Comparison of ENCODE assay signal across 21 cellular contexts in the genomic region with DNA sequence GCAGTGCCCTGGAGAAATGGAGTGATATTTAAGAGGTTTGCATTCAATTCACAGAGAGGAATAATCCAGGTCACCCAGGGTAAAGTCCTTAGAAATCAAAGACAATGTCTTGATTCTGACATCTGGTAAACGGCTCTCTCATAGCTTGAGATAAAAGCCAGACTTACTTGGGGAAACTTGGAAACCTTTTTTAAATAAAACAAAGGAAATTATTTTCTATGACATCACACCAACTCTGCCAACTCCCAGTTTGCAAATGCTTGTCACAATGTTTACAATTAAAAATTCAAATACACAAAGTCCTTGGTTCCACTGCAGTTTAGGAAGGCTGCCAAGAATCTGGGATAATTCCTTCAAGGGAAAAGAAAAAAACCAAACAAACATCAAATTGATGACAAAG.
DNase-seq lines count a peak whose midpoint lies in the region; ATAC-seq and TF ChIP-seq lines count a peak whose summit lies in the region.
"Had no signal": no experiment of that assay in that cellular context is flagged by ENCODE, and none has a peak within 500 bp of the region (broad histone marks: within the 10 kb centered on the region; RNA-seq: fewer than 3 reads in every experiment).

No MANE protein-coding gene starts in this region.

- no peak overlapping the region for H2AK5ac ChIP-seq in H9 (ENCODE audit: insufficient read length, low read length)

- H2BK20ac ChIP-seq in H9 (ENCODE audit: low read depth, low read length, poor library complexity, severe bottlenecking): no peak overlapping the region

- no peak overlapping the region for H2BK120ac ChIP-seq in H9 (ENCODE audit: low read depth, low read length, poor library complexity, severe bottlenecking)

- H3K9me3 Mint-ChIP-seq in brain: no peaks in the 10 kb centered on the region
- H3K9me3 Mint-ChIP-seq in activated CD4-positive, alpha-beta memory T cell treated with anti-CD3 and anti-CD28 coated beads, Interleukin-2, amount 10 ng/mL, durations not matched to agents 7 days and 5 days: no peaks in the 10 kb centered on the region
- no peaks in the 10 kb centered on the region for H3K9me3 Mint-ChIP-seq in H9
- H3K9me3 Mint-ChIP-seq: activated T-helper 17 cell treated with anti-CD3 and anti-CD28 coated beads, Interleukin-2, amount 50 U/mL, for 72 hours; mesothelial cell of epicardium; T-cell had no signal

- no peak overlapping the region for H3K14ac ChIP-seq in H9 (ENCODE audit: insufficient read depth, low read length)

- CTCF ChIA-PET in activated CD4-positive, alpha-beta memory T cell treated with anti-CD3 and anti-CD28 coated beads, Interleukin-2, amount 10 ng/mL, durations not matched to agents 7 days and 5 days (lab: Charles Lee): no interaction called here

- H3K4me2 ChIP-seq in H9 (ENCODE audit: insufficient read depth, insufficient read length, low read length): no peak overlapping the region

- H3K4me1 ChIP-seq in H9 (ENCODE audit: insufficient read depth, low read length): no peaks in the 10 kb centered on the region
- H3K4me1 ChIP-seq: adrenal gland, Peyer's patch, testis had no signal

- H4K91ac ChIP-seq in H9 (ENCODE audit: insufficient read length, low read depth, low read length): no peak overlapping the region

- no peak overlapping the region for H2AFZ ChIP-seq in H9 (ENCODE audit: low read length)

- no peak overlapping the region for H2BK15ac ChIP-seq in H9 (ENCODE audit: low read depth, low read length)

- H3K4me1 Mint-ChIP-seq in brain (peaks cover 33% of the 10 kb centered on the region), H9 (no peaks in the 10 kb centered on the region)
- H3K4me1 Mint-ChIP-seq in activated CD4-positive, alpha-beta memory T cell treated with anti-CD3 and anti-CD28 coated beads, Interleukin-2, amount 10 ng/mL, durations not matched to agents 7 days and 5 days: no peaks in the 10 kb centered on the region
- H3K4me1 Mint-ChIP-seq: activated T-helper 17 cell treated with anti-CD3 and anti-CD28 coated beads, Interleukin-2, amount 50 U/mL, for 72 hours; T-cell had no signal

- H3K4ac ChIP-seq in H9 (ENCODE audit: low read depth, low read length): no peak overlapping the region

- H3K79me2 ChIP-seq in H9 (ENCODE audit: insufficient read depth, low read length): no peaks in the 10 kb centered on the region

- H4K8ac ChIP-seq in H9 (replicated peaks; ENCODE audit: insufficient read length, low read depth, low read length): no peak overlapping the region

- no peaks in the 10 kb centered on the region for H3K27me3 ChIP-seq in H9 (ENCODE audit: insufficient read depth, low read length)
- H3K27me3 ChIP-seq: adrenal gland, neutrophil, Peyer's patch, testis had no signal

- DNase-seq in AG10803 (ENCODE audit: low read depth) (peak; percentile 24), LNCaP clone FGC (ENCODE audit: low read depth) (peak; percentile 59), left kidney (ENCODE audit: low read depth, low spot score) (peak; percentile 9), H9 (no peak), KBM-7 (no peak)
- no peak for DNase-seq in activated CD4-positive, alpha-beta memory T cell treated with anti-CD3 and anti-CD28 coated beads, Interleukin-2, amount 10 ng/mL, durations not matched to agents 7 days and 5 days
- DNase-seq: adrenal gland; Calu3; kidney; NCI-H69; Peyer's patch; stimulated activated CD4-positive, alpha-beta T cell treated with anti-CD3 and anti-CD28 coated beads, Interleukin-4, amount 100 ng/mL, for 1 hour; stimulated activated CD8-positive, alpha-beta memory T cell treated with anti-CD3 and anti-CD28 coated beads, Interleukin-4, amount 100 ng/mL, for 48 hours; T-cell; testis had no signal

- H3K23ac ChIP-seq in H9 (ENCODE audit: insufficient read length, low read depth, low read length): no peak overlapping the region

- no peak overlapping the region for H3K56ac ChIP-seq in H9 (ENCODE audit: insufficient read length, low read depth, low read length)

- no peak overlapping the region for H2BK5ac ChIP-seq in H9 (ENCODE audit: insufficient read length, low read length)

- H3K23me2 ChIP-seq in H9 (ENCODE audit: insufficient read length, low read depth, low read length, poor library complexity, severe bottlenecking): no peaks in the 10 kb centered on the region

- no peak overlapping the region for H3T11ph ChIP-seq in H9 (ENCODE audit: low read length)

- no peak overlapping the region for H4K5ac ChIP-seq in H9 (ENCODE audit: insufficient read length, low read depth, low read length)

- H2BK12ac ChIP-seq in H9 (ENCODE audit: insufficient read length, low read depth, low read length): no peak overlapping the region

- no peaks in the 10 kb centered on the region for H3K79me1 ChIP-seq in H9 (ENCODE audit: insufficient read depth, low read depth, low read length, poor library complexity, severe bottlenecking)

- no CpG with 5 or more reads among the region's 1 CpG for WGBS in H9 (ENCODE audit: extremely low coverage, insufficient read length, low lambda C conversion rate)

- H3K27ac Mint-ChIP-seq in brain: peak overlapping the region in 4 of 5 experiments; percentile 2 to 93 (median 25)
- H3K27ac Mint-ChIP-seq in activated CD4-positive, alpha-beta memory T cell treated with anti-CD3 and anti-CD28 coated beads, Interleukin-2, amount 10 ng/mL, durations not matched to agents 7 days and 5 days: no peak overlapping the region
- H3K27ac Mint-ChIP-seq in H9: no peak overlapping the region; a peak in 1 of 7 replicates
- H3K27ac Mint-ChIP-seq: activated T-helper 17 cell treated with anti-CD3 and anti-CD28 coated beads, Interleukin-2, amount 50 U/mL, for 72 hours; mesothelial cell of epicardium; T-cell had no signal

- H3K4me3 Mint-ChIP-seq in brain (peak overlapping the region in 1 of 5 experiments; percentile 49), H9 (no peak overlapping the region)
- no peak overlapping the region for H3K4me3 Mint-ChIP-seq in activated CD4-positive, alpha-beta memory T cell treated with anti-CD3 and anti-CD28 coated beads, Interleukin-2, amount 10 ng/mL, durations not matched to agents 7 days and 5 days
- H3K4me3 Mint-ChIP-seq: activated T-helper 17 cell treated with anti-CD3 and anti-CD28 coated beads, Interleukin-2, amount 50 U/mL, for 72 hours; mesothelial cell of epicardium; T-cell had no signal

- H3K27me3 Mint-ChIP-seq in brain (peaks cover 7% of the 10 kb centered on the region), H9 (ENCODE audit: low read depth) (no peaks in the 10 kb centered on the region)
- no peaks in the 10 kb centered on the region for H3K27me3 Mint-ChIP-seq in activated CD4-positive, alpha-beta memory T cell treated with anti-CD3 and anti-CD28 coated beads, Interleukin-2, amount 10 ng/mL, durations not matched to agents 7 days and 5 days
- H3K27me3 Mint-ChIP-seq: T-cell had no signal

- H3K4me3 ChIP-seq in AG10803 (ENCODE audit: low read length): no peak overlapping the region
- no peak overlapping the region for H3K4me3 ChIP-seq in LNCaP clone FGC (ENCODE audit: low read depth, low read length)
- H3K4me3 ChIP-seq: adrenal gland, Peyer's patch, testis had no signal

- in situ Hi-C loops in KBM-7 (cut with MboI; ENCODE audit: low pct_unique_long_range_greater_than_20kb, low sequenced_read_pairs): no loop called here

- no peaks in the 10 kb centered on the region for H3K9me3 ChIP-seq in H9 (ENCODE audit: control insufficient read depth, low read depth, low read length)
- H3K9me3 ChIP-seq: adrenal gland, neutrophil, Peyer's patch, testis had no signal

- TF ChIP-seq CTCF in AG10803 (conservative IDR thresholded peaks at IDR 0.05; ENCODE audit: low read length) (no peak), LNCaP clone FGC (IDR thresholded peaks at IDR 0.05; ENCODE audit: control insufficient read depth, extremely low read depth, insufficient read depth) (no peak), brain (conservative IDR thresholded peaks at IDR 0.05) (no peak), H9 (conservative IDR thresholded peaks at IDR 0.05) (no peak)

- H3K18ac ChIP-seq in H9 (ENCODE audit: insufficient read length, low read depth, low read length): no peak overlapping the region

- no peak overlapping the region for H3K9ac ChIP-seq in H9 (ENCODE audit: extremely low read depth, insufficient read length, low read length)

- POLR2A ChIA-PET in activated CD4-positive, alpha-beta memory T cell treated with anti-CD3 and anti-CD28 coated beads, Interleukin-2, amount 10 ng/mL, durations not matched to agents 7 days and 5 days (lab: Charles Lee): no interaction called here

- H3K36me3 Mint-ChIP-seq in brain: no peaks in the 10 kb centered on the region
- H3K36me3 Mint-ChIP-seq in activated CD4-positive, alpha-beta memory T cell treated with anti-CD3 and anti-CD28 coated beads, Interleukin-2, amount 10 ng/mL, durations not matched to agents 7 days and 5 days (ENCODE audit: low read depth): no peaks in the 10 kb centered on the region
- no peaks in the 10 kb centered on the region for H3K36me3 Mint-ChIP-seq in H9 (ENCODE audit: insufficient read depth in 1 of 3, low read depth in 3 of 3)
- H3K36me3 Mint-ChIP-seq: mesothelial cell of epicardium, T-cell had no signal

- H3K27ac ChIP-seq in H9 (ENCODE audit: insufficient read length, low read depth, low read length): no peak overlapping the region
- H3K27ac ChIP-seq: adrenal gland, neutrophil, Peyer's patch, testis, VCaP had no signal

- no peaks in the 10 kb centered on the region for H4K20me1 ChIP-seq in H9 (ENCODE audit: control insufficient read depth, insufficient read depth, insufficient read length)

- no peak for ATAC-seq in HG03442 (IDR thresholded peaks at IDR 0.05; ENCODE audit: unreplicated experiment)
- ATAC-seq: activated T-helper 17 cell treated with anti-CD3 and anti-CD28 coated beads, Interleukin-2, amount 50 U/mL, for 72 hours; T-cell had no signal

Comparison
In these comparisons a context has a peak if more than half of its experiments do, and no peak if none do; other contexts are left out.
1. DNase-seq: peak in AG10803 (single experiment), LNCaP clone FGC (single experiment) and left kidney (single experiment); none in activated CD4-positive, alpha-beta memory T cell treated with anti-CD3 and anti-CD28 coated beads, Interleukin-2, amount 10 ng/mL, durations not matched to agents 7 days and 5 days (single experiment), H9 (single experiment) and KBM-7 (single experiment).
2. H3K27ac Mint-ChIP-seq: peak in brain (4 of 5); none in activated CD4-positive, alpha-beta memory T cell treated with anti-CD3 and anti-CD28 coated beads, Interleukin-2, amount 10 ng/mL, durations not matched to agents 7 days and 5 days (single experiment) and H9 (0 of 3).